In genomic region chr2:129165001-129165400, GRCh38 we compare ENCODE assay signal across 20 cellular contexts.
"Had no signal": no experiment of that assay in that cellular context is flagged by ENCODE, and none has a peak within 500 bp of the region (broad histone marks: within the 10 kb centered on the region; RNA-seq: fewer than 3 reads in every experiment).

No MANE protein-coding gene starts in this region.

- H3K9me3 Mint-ChIP-seq: activated B cell treated with CpG ODN at 0.5 μM for 24 hours; activated CD4-positive, alpha-beta memory T cell treated with anti-CD3 and anti-CD28 coated beads for 36 hours; activated naive CD8-positive, alpha-beta T cell treated with anti-CD3 and anti-CD28 coated beads, Interleukin-2, amount 10 ng/mL, durations not matched to agents 7 days and 5 days; memory B cell had no signal

- H3K27ac ChIP-seq: body of pancreas, colonic mucosa, pancreas, tibial artery had no signal

- H3K4me1 ChIP-seq: body of pancreas, colonic mucosa, pancreas had no signal

- H3K36me3 ChIP-seq: colonic mucosa, pancreas, tibial artery had no signal

- DNase-seq: activated B cell treated with CpG ODN at 0.5 μM for 24 hours; activated CD4-positive, alpha-beta memory T cell treated with anti-CD3 and anti-CD28 coated beads for 36 hours; activated CD4-positive, alpha-beta T cell treated with anti-CD3 and anti-CD28 coated beads for 4 hours; activated naive CD8-positive, alpha-beta T cell treated with anti-CD3 and anti-CD28 coated beads, Interleukin-2, amount 10 ng/mL, durations not matched to agents 7 days and 5 days; activated T-cell treated with anti-CD3 and anti-CD28 coated beads for 4 hours; amygdala; body of pancreas; colonic mucosa; erythroblast; naive thymus-derived CD8-positive, alpha-beta T cell; pancreas; stimulated activated CD4-positive, alpha-beta T cell treated with anti-CD3 and anti-CD28 coated beads, Interleukin-2, amount 100 ng/mL, for 24 hours; stimulated activated naive CD4-positive, alpha-beta T cell treated with Interleukin-2 at 50 U/mL for 16 hours; substantia nigra; T-cell; T-helper 9 cell; tibial artery had no signal

- H3K27me3 ChIP-seq: body of pancreas, colonic mucosa, pancreas, tibial artery had no signal

- H3K36me3 Mint-ChIP-seq: activated CD4-positive, alpha-beta memory T cell treated with anti-CD3 and anti-CD28 coated beads for 36 hours; activated naive CD8-positive, alpha-beta T cell treated with anti-CD3 and anti-CD28 coated beads, Interleukin-2, amount 10 ng/mL, durations not matched to agents 7 days and 5 days; memory B cell; naive thymus-derived CD8-positive, alpha-beta T cell; T-cell had no signal

- ATAC-seq: body of pancreas; left lobe of liver; naive thymus-derived CD8-positive, alpha-beta T cell; pancreas; SK-N-SH treated with all-trans-retinoic acid at 6 μM for 48 hours; T-cell had no signal

- H3K9me3 ChIP-seq: body of pancreas, colonic mucosa, pancreas, tibial artery had no signal

- H3K27ac Mint-ChIP-seq: activated B cell treated with CpG ODN at 0.5 μM for 24 hours; activated CD4-positive, alpha-beta memory T cell treated with anti-CD3 and anti-CD28 coated beads for 36 hours; activated naive CD8-positive, alpha-beta T cell treated with anti-CD3 and anti-CD28 coated beads, Interleukin-2, amount 10 ng/mL, durations not matched to agents 7 days and 5 days; memory B cell; naive thymus-derived CD8-positive, alpha-beta T cell; T-cell had no signal

- H3K4me3 ChIP-seq: body of pancreas, colonic mucosa, pancreas, tibial artery had no signal
